In genomic region chr5:23445573-23445972, GRCh38 we compare ENCODE assay signal across 1 cellular context.
TF ChIP-seq lines count a peak whose summit lies in the region.

No MANE protein-coding gene starts in this region.

TF ChIP-seq in K562, 482 proteins besides CTCF, POLR2A, EP300 and RAD21 (continued from another document):
- TF ChIP-seq TFE3 (CRISPR knock-in tag; IDR thresholded peaks at IDR 0.05), result peak; percentile 36; the same call in 1 of the 2 replicates
- 0 out of 2 replicates have a peak, but pooled peaks have one; percentile 29 for TF ChIP-seq CEBPB (tag; IDR thresholded peaks at IDR 0.05)
- no peak for TF ChIP-seq HEY1 (CRISPR knock-in tag; IDR thresholded peaks at IDR 0.05; ENCODE audit: borderline replicate concordance)
- TF ChIP-seq E2F3 (CRISPR knock-in tag; IDR thresholded peaks at IDR 0.05), result no peak
- TF ChIP-seq PHF8 (IDR thresholded peaks at IDR 0.05; ENCODE audit: borderline replicate concordance, low read length), result no peak
- TF ChIP-seq HOXB6 (CRISPR knock-in tag; IDR thresholded peaks at IDR 0.05; ENCODE audit: borderline replicate concordance), result no peak
- TF ChIP-seq XRCC5 (IDR thresholded peaks at IDR 0.05; ENCODE audit: low read depth, low read length), result no peak
- TF ChIP-seq PHTF2 (CRISPR knock-in tag; IDR thresholded peaks at IDR 0.05), result no peak
